Comparison of ENCODE assay signal across 1 cellular context in the genomic region with DNA sequence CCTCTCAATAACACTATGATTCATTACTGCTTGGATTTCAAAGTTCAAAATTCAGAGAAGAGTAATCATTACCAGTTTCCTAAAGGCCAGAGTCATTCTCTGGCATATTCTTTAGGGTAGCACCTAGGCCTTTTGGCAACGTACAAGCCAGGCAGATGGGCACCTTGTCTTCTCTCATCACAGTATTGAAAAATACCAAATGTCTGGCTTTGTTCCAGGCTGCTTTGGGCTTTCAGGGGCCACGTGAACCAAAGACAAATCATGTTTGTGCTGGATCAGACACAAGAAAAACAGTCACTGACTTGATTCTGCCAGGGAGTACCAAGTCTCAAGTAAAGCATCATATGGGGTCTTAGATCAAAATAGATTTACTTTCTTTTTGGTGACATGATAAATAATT.
TF ChIP-seq lines count a peak whose summit lies in the region.

No MANE protein-coding gene starts in this region.

TF ChIP-seq in SK-N-SH, 30 proteins besides CTCF, POLR2A, EP300 and RAD21 (continued from another document):
- TF ChIP-seq, protein P1, sequence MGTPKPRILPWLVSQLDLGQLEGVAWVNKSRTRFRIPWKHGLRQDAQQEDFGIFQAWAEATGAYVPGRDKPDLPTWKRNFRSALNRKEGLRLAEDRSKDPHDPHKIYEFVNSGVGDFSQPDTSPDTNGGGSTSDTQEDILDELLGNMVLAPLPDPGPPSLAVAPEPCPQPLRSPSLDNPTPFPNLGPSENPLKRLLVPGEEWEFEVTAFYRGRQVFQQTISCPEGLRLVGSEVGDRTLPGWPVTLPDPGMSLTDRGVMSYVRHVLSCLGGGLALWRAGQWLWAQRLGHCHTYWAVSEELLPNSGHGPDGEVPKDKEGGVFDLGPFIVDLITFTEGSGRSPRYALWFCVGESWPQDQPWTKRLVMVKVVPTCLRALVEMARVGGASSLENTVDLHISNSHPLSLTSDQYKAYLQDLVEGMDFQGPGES (IDR thresholded peaks at IDR 0.05; ENCODE audit: low read depth, low read length) = no peak
- TF ChIP-seq, protein P2, sequence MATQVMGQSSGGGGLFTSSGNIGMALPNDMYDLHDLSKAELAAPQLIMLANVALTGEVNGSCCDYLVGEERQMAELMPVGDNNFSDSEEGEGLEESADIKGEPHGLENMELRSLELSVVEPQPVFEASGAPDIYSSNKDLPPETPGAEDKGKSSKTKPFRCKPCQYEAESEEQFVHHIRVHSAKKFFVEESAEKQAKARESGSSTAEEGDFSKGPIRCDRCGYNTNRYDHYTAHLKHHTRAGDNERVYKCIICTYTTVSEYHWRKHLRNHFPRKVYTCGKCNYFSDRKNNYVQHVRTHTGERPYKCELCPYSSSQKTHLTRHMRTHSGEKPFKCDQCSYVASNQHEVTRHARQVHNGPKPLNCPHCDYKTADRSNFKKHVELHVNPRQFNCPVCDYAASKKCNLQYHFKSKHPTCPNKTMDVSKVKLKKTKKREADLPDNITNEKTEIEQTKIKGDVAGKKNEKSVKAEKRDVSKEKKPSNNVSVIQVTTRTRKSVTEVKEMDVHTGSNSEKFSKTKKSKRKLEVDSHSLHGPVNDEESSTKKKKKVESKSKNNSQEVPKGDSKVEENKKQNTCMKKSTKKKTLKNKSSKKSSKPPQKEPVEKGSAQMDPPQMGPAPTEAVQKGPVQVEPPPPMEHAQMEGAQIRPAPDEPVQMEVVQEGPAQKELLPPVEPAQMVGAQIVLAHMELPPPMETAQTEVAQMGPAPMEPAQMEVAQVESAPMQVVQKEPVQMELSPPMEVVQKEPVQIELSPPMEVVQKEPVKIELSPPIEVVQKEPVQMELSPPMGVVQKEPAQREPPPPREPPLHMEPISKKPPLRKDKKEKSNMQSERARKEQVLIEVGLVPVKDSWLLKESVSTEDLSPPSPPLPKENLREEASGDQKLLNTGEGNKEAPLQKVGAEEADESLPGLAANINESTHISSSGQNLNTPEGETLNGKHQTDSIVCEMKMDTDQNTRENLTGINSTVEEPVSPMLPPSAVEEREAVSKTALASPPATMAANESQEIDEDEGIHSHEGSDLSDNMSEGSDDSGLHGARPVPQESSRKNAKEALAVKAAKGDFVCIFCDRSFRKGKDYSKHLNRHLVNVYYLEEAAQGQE (IDR thresholded peaks at IDR 0.05; ENCODE audit: low read depth, low read length) = no peak
- TF ChIP-seq, protein P3, sequence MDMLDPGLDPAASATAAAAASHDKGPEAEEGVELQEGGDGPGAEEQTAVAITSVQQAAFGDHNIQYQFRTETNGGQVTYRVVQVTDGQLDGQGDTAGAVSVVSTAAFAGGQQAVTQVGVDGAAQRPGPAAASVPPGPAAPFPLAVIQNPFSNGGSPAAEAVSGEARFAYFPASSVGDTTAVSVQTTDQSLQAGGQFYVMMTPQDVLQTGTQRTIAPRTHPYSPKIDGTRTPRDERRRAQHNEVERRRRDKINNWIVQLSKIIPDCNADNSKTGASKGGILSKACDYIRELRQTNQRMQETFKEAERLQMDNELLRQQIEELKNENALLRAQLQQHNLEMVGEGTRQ (IDR thresholded peaks at IDR 0.05; ENCODE audit: borderline replicate concordance, low read depth, low read length) = no peak
- TF ChIP-seq RFX5 (IDR thresholded peaks at IDR 0.05; ENCODE audit: low read length) (no peak), SIN3A (IDR thresholded peaks at IDR 0.05; ENCODE audit: borderline replicate concordance, low read depth, low read length) (no peak), RXRA (IDR thresholded peaks at IDR 0.05; ENCODE audit: borderline replicate concordance, low read depth) (no peak)
